In genomic region chr13:51923983-51924539, GRCh38 we compare ENCODE assay signal across 9 cellular contexts.
A peak's percentile ranks its signal among the peaks of the same experiment; 100 is the strongest.
DNase-seq lines count a peak whose midpoint lies in the region; ATAC-seq and TF ChIP-seq lines count a peak whose summit lies in the region.
"Had no signal": no experiment of that assay in that cellular context is flagged by ENCODE, and none has a peak within 500 bp of the region (broad histone marks: within the 10 kb centered on the region; RNA-seq: fewer than 3 reads in every experiment).

No MANE protein-coding gene starts in this region.

- intact Hi-C loops in ascending aorta (cut with DNase I): no loop called here

- H2AFZ ChIP-seq in GM23338: no peak overlapping the region

- H3K4me1 Mint-ChIP-seq in GM23338 (peaks cover 4% of the 10 kb centered on the region; the same call in 1 of the 3 replicates), glutamatergic neuron (ENCODE audit: low read depth, unreplicated experiment) (peaks cover 6% of the 10 kb centered on the region)

- H3K4me1 ChIP-seq in BE2C (no peaks in the 10 kb centered on the region; the same call in 1 of the 2 replicates), GM23338 (ENCODE audit: insufficient read depth) (no peaks in the 10 kb centered on the region), ascending aorta (no peaks in the 10 kb centered on the region)

- H3K9me3 ChIP-seq in BE2C: no peaks in the 10 kb centered on the region
- no peaks in the 10 kb centered on the region for H3K9me3 ChIP-seq in ascending aorta

- ATAC-seq in GM23338 (peak; percentile 92), SK-N-SH treated with all-trans-retinoic acid at 6 μM for 48 hours (peak; percentile 77), HG02870 (IDR thresholded peaks at IDR 0.05; ENCODE audit: unreplicated experiment) (no peak)

- TF ChIP-seq CTCF in BE2C (IDR thresholded peaks at IDR 0.05; ENCODE audit: low read depth, low read length): peak; percentile 29; the same call in 1 of the 2 replicates
- peak; percentile 52 to 61 for TF ChIP-seq CTCF in GM23338 (conservative IDR thresholded peaks at IDR 0.05; ENCODE audit: low read depth in 2 of 2)
- TF ChIP-seq CTCF in glutamatergic neuron (IDR thresholded peaks at IDR 0.05; ENCODE audit: partially characterized antibody, unreplicated experiment): peak; percentile 30
- TF ChIP-seq CTCF in ascending aorta (IDR thresholded peaks at IDR 0.05): no peak

- H3K36me3 Mint-ChIP-seq in GM23338 (ENCODE audit: low read depth): no peaks in the 10 kb centered on the region
- no peaks in the 10 kb centered on the region for H3K36me3 Mint-ChIP-seq in glutamatergic neuron (ENCODE audit: unreplicated experiment)

- H3K27me3 ChIP-seq in BE2C: no peaks in the 10 kb centered on the region
- H3K27me3 ChIP-seq in GM23338 (ENCODE audit: insufficient read depth): no peaks in the 10 kb centered on the region
- H3K27me3 ChIP-seq in ascending aorta: no peaks in the 10 kb centered on the region

- H3F3A ChIP-seq in GM23338 (replicated peaks; ENCODE audit: low read depth): no peaks in the 10 kb centered on the region

- H4K20me1 ChIP-seq in GM23338 (replicated peaks; ENCODE audit: insufficient read depth): no peaks in the 10 kb centered on the region

- H3K9me2 ChIP-seq in GM23338 (ENCODE audit: insufficient read depth): no peaks in the 10 kb centered on the region

- H3K36me3 ChIP-seq in BE2C (no peaks in the 10 kb centered on the region), GM23338 (ENCODE audit: insufficient read depth) (no peaks in the 10 kb centered on the region), ascending aorta (no peaks in the 10 kb centered on the region)

- DNase-seq in BE2C (no peak), GM23338 (ENCODE audit: low spot score) (peak; percentile 75), glutamatergic neuron (no peak), ascending aorta (ENCODE audit: low spot score in 2 of 2) (no peak), midbrain (lab: John Stamatoyannopoulos, UW) (no peak), T-helper 9 cell (no peak)

- H3K27ac Mint-ChIP-seq in GM23338: no peak overlapping the region
- H3K27ac Mint-ChIP-seq in glutamatergic neuron (ENCODE audit: unreplicated experiment): no peak overlapping the region

- no peak overlapping the region for H3K4me2 ChIP-seq in GM23338

- H3K4me3 Mint-ChIP-seq in GM23338 (no peak overlapping the region), glutamatergic neuron (ENCODE audit: unreplicated experiment) (no peak overlapping the region)

- H3K79me2 ChIP-seq in GM23338 (replicated peaks; ENCODE audit: insufficient read depth): no peaks in the 10 kb centered on the region

- H3K27ac ChIP-seq in GM23338 (ENCODE audit: low read depth) (no peak overlapping the region), ascending aorta (no peak overlapping the region)
- H3K27ac ChIP-seq: SK-N-MC had no signal

- H3K4me3 ChIP-seq in BE2C (ENCODE audit: low read depth, low read length): no peak overlapping the region
- no peak overlapping the region for H3K4me3 ChIP-seq in GM23338
- no peak overlapping the region for H3K4me3 ChIP-seq in ascending aorta
- H3K4me3 ChIP-seq: SK-N-MC had no signal

- H3K9me3 Mint-ChIP-seq in GM23338 (no peaks in the 10 kb centered on the region), glutamatergic neuron (ENCODE audit: unreplicated experiment) (peaks cover 2% of the 10 kb centered on the region)

- peaks cover 8% of the 10 kb centered on the region for H3K27me3 Mint-ChIP-seq in GM23338 (ENCODE audit: insufficient read depth, low read depth, poor library complexity)
- peaks cover 3% of the 10 kb centered on the region for H3K27me3 Mint-ChIP-seq in glutamatergic neuron (ENCODE audit: unreplicated experiment)

TF ChIP-seq in GM23338, 12 proteins besides CTCF, POLR2A, EP300 and RAD21 (continues in another document):
- no peak for TF ChIP-seq CREB1 (CRISPR knock-in tag; IDR thresholded peaks at IDR 0.05; ENCODE audit: low read depth)
- TF ChIP-seq NANOG (IDR thresholded peaks at IDR 0.05; ENCODE audit: borderline replicate concordance): no peak
- no peak for TF ChIP-seq JUNB (IDR thresholded peaks at IDR 0.05; ENCODE audit: unreplicated experiment)
- no peak for TF ChIP-seq EZH2 (IDR thresholded peaks at IDR 0.05; ENCODE audit: low read depth, unreplicated experiment)
- TF ChIP-seq EZH2phosphoT487 (IDR thresholded peaks at IDR 0.05; ENCODE audit: unreplicated experiment): no peak
- TF ChIP-seq STAT1 (IDR thresholded peaks at IDR 0.05; ENCODE audit: unreplicated experiment): no peak
- TF ChIP-seq ZNF331 (CRISPR knock-in tag; IDR thresholded peaks at IDR 0.05; ENCODE audit: low read depth): no peak
- TF ChIP-seq, protein P1, sequence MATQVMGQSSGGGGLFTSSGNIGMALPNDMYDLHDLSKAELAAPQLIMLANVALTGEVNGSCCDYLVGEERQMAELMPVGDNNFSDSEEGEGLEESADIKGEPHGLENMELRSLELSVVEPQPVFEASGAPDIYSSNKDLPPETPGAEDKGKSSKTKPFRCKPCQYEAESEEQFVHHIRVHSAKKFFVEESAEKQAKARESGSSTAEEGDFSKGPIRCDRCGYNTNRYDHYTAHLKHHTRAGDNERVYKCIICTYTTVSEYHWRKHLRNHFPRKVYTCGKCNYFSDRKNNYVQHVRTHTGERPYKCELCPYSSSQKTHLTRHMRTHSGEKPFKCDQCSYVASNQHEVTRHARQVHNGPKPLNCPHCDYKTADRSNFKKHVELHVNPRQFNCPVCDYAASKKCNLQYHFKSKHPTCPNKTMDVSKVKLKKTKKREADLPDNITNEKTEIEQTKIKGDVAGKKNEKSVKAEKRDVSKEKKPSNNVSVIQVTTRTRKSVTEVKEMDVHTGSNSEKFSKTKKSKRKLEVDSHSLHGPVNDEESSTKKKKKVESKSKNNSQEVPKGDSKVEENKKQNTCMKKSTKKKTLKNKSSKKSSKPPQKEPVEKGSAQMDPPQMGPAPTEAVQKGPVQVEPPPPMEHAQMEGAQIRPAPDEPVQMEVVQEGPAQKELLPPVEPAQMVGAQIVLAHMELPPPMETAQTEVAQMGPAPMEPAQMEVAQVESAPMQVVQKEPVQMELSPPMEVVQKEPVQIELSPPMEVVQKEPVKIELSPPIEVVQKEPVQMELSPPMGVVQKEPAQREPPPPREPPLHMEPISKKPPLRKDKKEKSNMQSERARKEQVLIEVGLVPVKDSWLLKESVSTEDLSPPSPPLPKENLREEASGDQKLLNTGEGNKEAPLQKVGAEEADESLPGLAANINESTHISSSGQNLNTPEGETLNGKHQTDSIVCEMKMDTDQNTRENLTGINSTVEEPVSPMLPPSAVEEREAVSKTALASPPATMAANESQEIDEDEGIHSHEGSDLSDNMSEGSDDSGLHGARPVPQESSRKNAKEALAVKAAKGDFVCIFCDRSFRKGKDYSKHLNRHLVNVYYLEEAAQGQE (IDR thresholded peaks at IDR 0.05; ENCODE audit: unreplicated experiment): no peak

TF ChIP-seq in SK-N-SH treated with all-trans-retinoic acid at 6 μM for 48 hours, 23 proteins besides CTCF, POLR2A, EP300 and RAD21 (continues in another document):
- TF ChIP-seq, protein P2, sequence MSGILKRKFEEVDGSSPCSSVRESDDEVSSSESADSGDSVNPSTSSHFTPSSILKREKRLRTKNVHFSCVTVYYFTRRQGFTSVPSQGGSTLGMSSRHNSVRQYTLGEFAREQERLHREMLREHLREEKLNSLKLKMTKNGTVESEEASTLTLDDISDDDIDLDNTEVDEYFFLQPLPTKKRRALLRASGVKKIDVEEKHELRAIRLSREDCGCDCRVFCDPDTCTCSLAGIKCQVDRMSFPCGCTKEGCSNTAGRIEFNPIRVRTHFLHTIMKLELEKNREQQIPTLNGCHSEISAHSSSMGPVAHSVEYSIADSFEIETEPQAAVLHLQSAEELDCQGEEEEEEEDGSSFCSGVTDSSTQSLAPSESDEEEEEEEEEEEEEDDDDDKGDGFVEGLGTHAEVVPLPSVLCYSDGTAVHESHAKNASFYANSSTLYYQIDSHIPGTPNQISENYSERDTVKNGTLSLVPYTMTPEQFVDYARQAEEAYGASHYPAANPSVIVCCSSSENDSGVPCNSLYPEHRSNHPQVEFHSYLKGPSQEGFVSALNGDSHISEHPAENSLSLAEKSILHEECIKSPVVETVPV (CRISPR knock-in tag; IDR thresholded peaks at IDR 0.05): no peak
- TF ChIP-seq TSHZ2 (CRISPR knock-in tag; IDR thresholded peaks at IDR 0.05): no peak
- TF ChIP-seq, protein P3, sequence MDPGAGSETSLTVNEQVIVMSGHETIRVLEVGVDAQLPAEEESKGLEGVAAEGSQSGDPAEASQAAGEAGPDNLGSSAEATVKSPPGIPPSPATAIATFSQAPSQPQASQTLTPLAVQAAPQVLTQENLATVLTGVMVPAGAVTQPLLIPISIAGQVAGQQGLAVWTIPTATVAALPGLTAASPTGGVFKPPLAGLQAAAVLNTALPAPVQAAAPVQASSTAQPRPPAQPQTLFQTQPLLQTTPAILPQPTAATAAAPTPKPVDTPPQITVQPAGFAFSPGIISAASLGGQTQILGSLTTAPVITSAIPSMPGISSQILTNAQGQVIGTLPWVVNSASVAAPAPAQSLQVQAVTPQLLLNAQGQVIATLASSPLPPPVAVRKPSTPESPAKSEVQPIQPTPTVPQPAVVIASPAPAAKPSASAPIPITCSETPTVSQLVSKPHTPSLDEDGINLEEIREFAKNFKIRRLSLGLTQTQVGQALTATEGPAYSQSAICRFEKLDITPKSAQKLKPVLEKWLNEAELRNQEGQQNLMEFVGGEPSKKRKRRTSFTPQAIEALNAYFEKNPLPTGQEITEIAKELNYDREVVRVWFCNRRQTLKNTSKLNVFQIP (CRISPR knock-in tag; IDR thresholded peaks at IDR 0.05; ENCODE audit: borderline replicate concordance, low read depth): no peak
- no peak for TF ChIP-seq TOX (CRISPR knock-in tag; IDR thresholded peaks at IDR 0.05; ENCODE audit: borderline replicate concordance)

Comparison
In these comparisons a context has a peak if more than half of its experiments do, and no peak if none do; other contexts are left out.
1. CTCF ChIP-seq: peak in BE2C (single experiment), GM23338 (2 of 2) and glutamatergic neuron (single experiment); none in ascending aorta (0 of 3).